In the genomic region with DNA sequence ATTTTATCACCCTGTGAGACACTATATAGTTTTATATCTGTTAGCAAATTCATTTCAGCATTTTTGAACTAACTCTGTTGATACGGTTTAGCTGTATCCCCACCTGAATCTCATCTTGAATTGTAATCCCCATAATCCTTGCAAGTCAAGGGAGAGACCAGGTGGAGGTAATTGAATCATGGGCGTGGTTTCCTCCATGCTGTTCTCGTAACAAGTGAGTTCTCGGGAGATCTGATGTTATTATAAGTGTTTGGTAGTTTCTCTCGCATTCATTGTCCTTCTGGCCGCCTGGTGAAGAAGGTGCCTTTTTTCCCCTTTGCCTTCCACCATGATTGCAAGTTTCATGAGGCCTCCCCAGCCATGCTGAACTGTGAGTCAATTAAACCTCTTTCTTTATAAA, we compare ENCODE assay signal across 36 cellular contexts. TPM values are rescaled to one million over a fixed set of nuclear protein-coding genes. Genes with fewer than 3 reads are reported as not detected.
"Had no signal": no experiment of that assay in that cellular context is flagged by ENCODE, and none has a peak within 500 bp of the region (broad histone marks: within the 10 kb centered on the region; RNA-seq: fewer than 3 reads in every experiment).

No MANE protein-coding gene starts in this region.

- H3K4me3 Mint-ChIP-seq: activated CD4-positive, alpha-beta memory T cell treated with anti-CD3 and anti-CD28 coated beads for 36 hours; activated CD4-positive, alpha-beta T cell treated with anti-CD3 and anti-CD28 coated beads for 36 hours; activated CD4-positive, alpha-beta T cell treated with anti-CD3 and anti-CD28 coated beads, Interleukin-2, amount 10 ng/mL, durations not matched to agents 24 days and 14 days; activated CD8-positive, alpha-beta memory T cell treated with anti-CD3 and anti-CD28 coated beads, Interleukin-2, amount 10 ng/mL, durations not matched to agents 7 days and 5 days; activated CD8-positive, alpha-beta T cell treated with anti-CD3 and anti-CD28 coated beads, Interleukin-2, amount 10 ng/mL, durations not matched to agents 7 days and 5 days; activated naive CD4-positive, alpha-beta T cell treated with anti-CD3 and anti-CD28 coated beads for 36 hours; activated naive CD8-positive, alpha-beta T cell treated with anti-CD3 and anti-CD28 coated beads, Interleukin-2, amount 10 ng/mL, durations not matched to agents 7 days and 5 days; activated T-helper 1 cell treated with anti-CD3 and anti-CD28 coated beads, Interleukin-12 subunit alpha, Interleukin-12 subunit beta, Interleukin-2, Interleukin-4 antibody, amounts not matched to agents 30 ng/mL and 10 ng/mL and 1 ng/mL, durations not matched to agents 14 hours and 24 hours and 36 hours; brain; dendritic cell treated with granulocyte-macrophage colony-stimulating factor and Interleukin-4, amounts not matched to agents 40 ng/mL and 50 ng/mL, for 4 days had no signal

- H3K4me2 ChIP-seq: hepatocyte had no signal

- H3K4me1 Mint-ChIP-seq: activated CD4-positive, alpha-beta T cell treated with anti-CD3 and anti-CD28 coated beads for 36 hours; activated CD4-positive, alpha-beta T cell treated with anti-CD3 and anti-CD28 coated beads, Interleukin-2, amount 10 ng/mL, durations not matched to agents 24 days and 14 days; activated CD8-positive, alpha-beta memory T cell treated with anti-CD3 and anti-CD28 coated beads, Interleukin-2, amount 10 ng/mL, durations not matched to agents 7 days and 5 days; activated naive CD8-positive, alpha-beta T cell treated with anti-CD3 and anti-CD28 coated beads, Interleukin-2, amount 10 ng/mL, durations not matched to agents 7 days and 5 days had no signal

- H3K79me2 ChIP-seq: hepatocyte had no signal

- H2AFZ ChIP-seq: hepatocyte had no signal

- H3K27me3 Mint-ChIP-seq: activated CD4-positive, alpha-beta T cell treated with anti-CD3 and anti-CD28 coated beads for 36 hours; brain; dendritic cell treated with granulocyte-macrophage colony-stimulating factor and Interleukin-4, amounts not matched to agents 40 ng/mL and 50 ng/mL, for 4 days had no signal

- ATAC-seq: activated CD4-positive, alpha-beta T cell treated with anti-CD3 and anti-CD28 coated beads for 36 hours; activated CD8-positive, alpha-beta memory T cell treated with anti-CD3 and anti-CD28 coated beads, Interleukin-2, amount 10 ng/mL, durations not matched to agents 7 days and 5 days; activated CD8-positive, alpha-beta T cell treated with anti-CD3 and anti-CD28 coated beads, Interleukin-2, amount 10 ng/mL, durations not matched to agents 7 days and 5 days; activated naive CD4-positive, alpha-beta T cell treated with anti-CD3 and anti-CD28 coated beads, Interleukin-2, amount 50 U/mL, for 72 hours; foreskin keratinocyte; gastrocnemius medialis; heart right ventricle had no signal

- H3K9me3 ChIP-seq: ascending aorta, gastrocnemius medialis had no signal

- H3K27ac ChIP-seq: ascending aorta, breast epithelium, cardiac muscle cell, coronary artery, esophagus muscularis mucosa, foreskin keratinocyte, gastrocnemius medialis, heart right ventricle, hepatocyte, VCaP had no signal

- DNase-seq: activated CD4-positive, alpha-beta memory T cell treated with anti-CD3 and anti-CD28 coated beads for 36 hours; activated CD4-positive, alpha-beta T cell treated with anti-CD3 and anti-CD28 coated beads for 36 hours; activated CD4-positive, alpha-beta T cell treated with anti-CD3 and anti-CD28 coated beads, Interleukin-2, amount 10 ng/mL, durations not matched to agents 24 days and 14 days; activated CD4-positive, CD25-positive, alpha-beta regulatory T cell; activated CD4-positive, CD25-positive, alpha-beta regulatory T cell treated with anti-CD3 and anti-CD28 coated beads, Interleukin-2, amount 50 U/mL, for 72 hours; activated CD8-positive, alpha-beta memory T cell treated with anti-CD3 and anti-CD28 coated beads, Interleukin-2, amount 10 ng/mL, durations not matched to agents 7 days and 5 days; activated CD8-positive, alpha-beta memory T cell treated with anti-CD3 and anti-CD28 coated beads, Interleukin-2, amount 50 U/mL, for 4 hours; activated CD8-positive, alpha-beta T cell treated with anti-CD3 and anti-CD28 coated beads, Interleukin-2, amount 10 ng/mL, durations not matched to agents 7 days and 5 days; activated effector memory CD4-positive, alpha-beta T cell treated with anti-CD3 and anti-CD28 coated beads, Interleukin-2, amount 50 U/mL, for 16 hours; activated naive CD4-positive, alpha-beta T cell treated with anti-CD3 and anti-CD28 coated beads for 36 hours; activated naive CD8-positive, alpha-beta T cell treated with anti-CD3 and anti-CD28 coated beads, Interleukin-2, amount 10 ng/mL, durations not matched to agents 7 days and 5 days; activated T-cell treated with anti-CD3 and anti-CD28 coated beads, Interleukin-2, amount 50 U/mL, for 1 hour; activated T-cell treated with anti-CD3 and anti-CD28 coated beads, Interleukin-2, amount 50 U/mL, for 48 hours; central memory CD4-positive, alpha-beta T cell; cerebellar nuclear complex; dorsolateral prefrontal cortex; effector memory CD4-positive, alpha-beta T cell; erythroblast; foreskin keratinocyte; gastrocnemius medialis; heart right ventricle; T-helper 1 cell; T-helper 2 cell had no signal

- H3K27me3 ChIP-seq: ascending aorta, breast epithelium, cardiac muscle cell, dorsolateral prefrontal cortex, esophagus muscularis mucosa, gastrocnemius medialis, heart right ventricle, hepatocyte had no signal

- H3K27ac Mint-ChIP-seq: activated CD4-positive, alpha-beta memory T cell treated with anti-CD3 and anti-CD28 coated beads for 36 hours; activated CD4-positive, alpha-beta T cell treated with anti-CD3 and anti-CD28 coated beads for 36 hours; activated CD4-positive, alpha-beta T cell treated with anti-CD3 and anti-CD28 coated beads, Interleukin-2, amount 10 ng/mL, durations not matched to agents 24 days and 14 days; activated CD8-positive, alpha-beta memory T cell treated with anti-CD3 and anti-CD28 coated beads, Interleukin-2, amount 10 ng/mL, durations not matched to agents 7 days and 5 days; activated CD8-positive, alpha-beta T cell treated with anti-CD3 and anti-CD28 coated beads, Interleukin-2, amount 10 ng/mL, durations not matched to agents 7 days and 5 days; activated naive CD4-positive, alpha-beta T cell treated with anti-CD3 and anti-CD28 coated beads for 36 hours; activated naive CD4-positive, alpha-beta T cell treated with anti-CD3 and anti-CD28 coated beads, Interleukin-2, amount 50 U/mL, for 72 hours; activated naive CD8-positive, alpha-beta T cell treated with anti-CD3 and anti-CD28 coated beads, Interleukin-2, amount 10 ng/mL, durations not matched to agents 7 days and 5 days; activated T-helper 1 cell treated with anti-CD3 and anti-CD28 coated beads, Interleukin-12 subunit alpha, Interleukin-12 subunit beta, Interleukin-2, Interleukin-4 antibody, amounts not matched to agents 30 ng/mL and 10 ng/mL and 1 ng/mL, durations not matched to agents 14 hours and 24 hours and 36 hours; activated T-helper 2 cell treated with anti-CD3 and anti-CD28 coated beads, Interferon-gamma antibody, Interleukin-2, Interleukin-4, amounts not matched to agents 10 μg/mL and 5 μg/mL and 100 μg/mL, durations not matched to agents 14 hours and 24 hours and 36 hours; brain; dendritic cell treated with granulocyte-macrophage colony-stimulating factor and Interleukin-4, amounts not matched to agents 40 ng/mL and 50 ng/mL, for 4 days had no signal

- H3K36me3 Mint-ChIP-seq: activated CD4-positive, alpha-beta memory T cell treated with anti-CD3 and anti-CD28 coated beads for 36 hours; activated CD8-positive, alpha-beta memory T cell treated with anti-CD3 and anti-CD28 coated beads, Interleukin-2, amount 10 ng/mL, durations not matched to agents 7 days and 5 days; activated naive CD4-positive, alpha-beta T cell treated with anti-CD3 and anti-CD28 coated beads, Interleukin-2, amount 50 U/mL, for 72 hours; activated naive CD8-positive, alpha-beta T cell treated with anti-CD3 and anti-CD28 coated beads, Interleukin-2, amount 10 ng/mL, durations not matched to agents 7 days and 5 days; brain had no signal

- H3K4me1 ChIP-seq: ascending aorta, breast epithelium, esophagus muscularis mucosa, foreskin keratinocyte, gastrocnemius medialis had no signal

- H3K4me3 ChIP-seq: ascending aorta, breast epithelium, cardiac muscle cell, coronary artery, dorsolateral prefrontal cortex, esophagus muscularis mucosa, gastrocnemius medialis, heart right ventricle, hepatocyte had no signal

- H3K36me3 ChIP-seq: ascending aorta, breast epithelium, cardiac muscle cell, esophagus muscularis mucosa, gastrocnemius medialis, heart right ventricle had no signal

RNA-seq across cellular contexts. Expression of a gene that starts 53.2 kb away (rescaled TPM):
- total RNA-seq: activated CD4-positive, alpha-beta memory T cell treated with anti-CD3 and anti-CD28 coated beads for 36 hours; activated CD4-positive, alpha-beta T cell treated with anti-CD3 and anti-CD28 coated beads for 36 hours; activated CD4-positive, alpha-beta T cell treated with anti-CD3 and anti-CD28 coated beads, Interleukin-2, amount 10 ng/mL, durations not matched to agents 24 days and 14 days; activated CD8-positive, alpha-beta memory T cell treated with anti-CD3 and anti-CD28 coated beads for 36 hours; activated CD8-positive, alpha-beta memory T cell treated with anti-CD3 and anti-CD28 coated beads, Interleukin-2, amount 10 ng/mL, durations not matched to agents 7 days and 5 days; activated CD8-positive, alpha-beta T cell treated with anti-CD3 and anti-CD28 coated beads, Interleukin-2, amount 10 ng/mL, durations not matched to agents 7 days and 5 days; activated naive CD4-positive, alpha-beta T cell treated with anti-CD3 and anti-CD28 coated beads for 36 hours; activated naive CD4-positive, alpha-beta T cell treated with anti-CD3 and anti-CD28 coated beads, Interleukin-2, amount 50 U/mL, for 72 hours; activated naive CD8-positive, alpha-beta T cell treated with anti-CD3 and anti-CD28 coated beads, Interleukin-2, amount 10 ng/mL, durations not matched to agents 7 days and 5 days; activated T-helper 1 cell treated with anti-CD3 and anti-CD28 coated beads, Interleukin-12 subunit alpha, Interleukin-12 subunit beta, Interleukin-2, Interleukin-4 antibody, amounts not matched to agents 30 ng/mL and 10 ng/mL and 1 ng/mL, durations not matched to agents 14 hours and 24 hours and 36 hours; activated T-helper 2 cell treated with anti-CD3 and anti-CD28 coated beads, Interferon-gamma antibody, Interleukin-2, Interleukin-4, amounts not matched to agents 10 μg/mL and 5 μg/mL and 100 μg/mL, durations not matched to agents 14 hours and 24 hours and 36 hours; ascending aorta; foreskin keratinocyte; gastrocnemius medialis; heart right ventricle had no signal
- polyA plus RNA-seq: foreskin keratinocyte, hepatocyte had no signal
